In the genomic region with DNA sequence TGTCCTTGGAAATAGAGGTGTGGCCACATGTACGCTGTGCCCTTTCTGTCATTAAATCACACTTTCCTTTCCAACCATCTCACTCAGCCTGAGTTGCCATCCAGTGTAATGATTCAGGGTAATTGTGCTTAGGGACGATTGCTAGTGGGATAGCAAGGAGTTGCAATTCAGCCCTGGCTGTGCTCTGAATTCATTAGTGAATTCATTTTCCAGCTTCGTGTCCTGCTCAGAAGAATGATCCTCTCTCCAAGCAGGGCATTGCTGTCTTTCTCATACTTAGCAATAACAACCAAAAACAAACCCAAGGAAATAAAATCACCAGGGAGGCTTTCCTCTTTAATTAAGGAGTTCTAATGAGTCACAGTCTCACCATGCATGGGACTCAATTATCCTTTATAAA, we compare ENCODE assay signal across 19 cellular contexts.
DNase-seq lines count a peak whose midpoint lies in the region; ATAC-seq and TF ChIP-seq lines count a peak whose summit lies in the region.
"Had no signal": no experiment of that assay in that cellular context is flagged by ENCODE, and none has a peak within 500 bp of the region (broad histone marks: within the 10 kb centered on the region; RNA-seq: fewer than 3 reads in every experiment).

No MANE protein-coding gene starts in this region.

- no peaks in the 10 kb centered on the region for H3K36me3 ChIP-seq in A673 (ENCODE audit: insufficient read depth, low read length, poor library complexity, severe bottlenecking)
- no peaks in the 10 kb centered on the region for H3K36me3 ChIP-seq in neural progenitor cell

- H4K20me1 ChIP-seq in neural progenitor cell (ENCODE audit: low read depth), result no peaks in the 10 kb centered on the region

- BruUV-seq in A673 (replicated peaks; lab: Mats Ljungman, UMichigan), result no TSS peak

- no peak overlapping the region for H3K4me3 Mint-ChIP-seq in neural progenitor cell
- H3K4me3 Mint-ChIP-seq: B cell had no signal

- H3K9ac ChIP-seq in neural progenitor cell, result no peak overlapping the region
- H3K9ac ChIP-seq: SK-N-SH had no signal

- H3K79me2 ChIP-seq in neural progenitor cell (ENCODE audit: low read depth), result no peaks in the 10 kb centered on the region

- H3K4me1 ChIP-seq in A673 (ENCODE audit: insufficient read depth, low read length, poor library complexity, severe bottlenecking), result peaks cover 22% of the 10 kb centered on the region
- peaks cover 18% of the 10 kb centered on the region for H3K4me1 ChIP-seq in neural progenitor cell

- CTCF ChIA-PET in A673 (lab: Charles Lee), result no interaction called here

- H3K27me3 ChIP-seq in A673 (replicated peaks; ENCODE audit: insufficient read depth, low read depth, low read length, poor library complexity) (no peaks in the 10 kb centered on the region), neural progenitor cell (peaks cover 8% of the 10 kb centered on the region)

- no peak for ATAC-seq in GM21515 (IDR thresholded peaks at IDR 0.05; ENCODE audit: unreplicated experiment)

- peaks cover 5% of the 10 kb centered on the region for H3K9me3 Mint-ChIP-seq in neural progenitor cell

- no peak overlapping the region for H2AFZ ChIP-seq in neural progenitor cell (replicated peaks)
- H2AFZ ChIP-seq: PC-9 had no signal

- H3K4me1 Mint-ChIP-seq in neural progenitor cell, result peaks cover 10% of the 10 kb centered on the region
- H3K4me1 Mint-ChIP-seq: B cell had no signal

- H3K27me3 Mint-ChIP-seq in neural progenitor cell (ENCODE audit: insufficient read depth, low read depth), result peaks cover 9% of the 10 kb centered on the region

- no peak overlapping the region for H3K27ac Mint-ChIP-seq in neural progenitor cell
- H3K27ac Mint-ChIP-seq: B cell had no signal

- peaks cover 1% of the 10 kb centered on the region for H3K36me3 Mint-ChIP-seq in neural progenitor cell

- POLR2A ChIA-PET in A673 (lab: Charles Lee; ENCODE audit: low non-redundant PET), result interaction anchor here (0.5 kb wide), 1 partner anchor 288 kb away, joined by 13 read pairs; no protein-coding TSS in a partner anchor

- intact Hi-C loops in A673 (cut with micrococcal nuclease; ENCODE audit: unreplicated experiment), result loop anchor here (2.0 to 10.0 kb wide), 2 partner anchors 66 to 346 kb away; no protein-coding TSS in a partner anchor

- H3K4me2 ChIP-seq in neural progenitor cell, result peak overlapping the region; percentile 7
- H3K4me2 ChIP-seq: PC-9, SK-N-SH had no signal

- H3K9me3 ChIP-seq in A673 (ENCODE audit: low read depth, low read length, poor library complexity, severe bottlenecking) (no peaks in the 10 kb centered on the region), neural progenitor cell (ENCODE audit: low read depth) (no peaks in the 10 kb centered on the region)
- H3K9me3 ChIP-seq: SK-N-SH had no signal

- H3F3A ChIP-seq in neural progenitor cell (ENCODE audit: low read depth), result peaks cover 16% of the 10 kb centered on the region

- H3K4me3 ChIP-seq in A673 (ENCODE audit: low read depth, low read length, poor library complexity, severe bottlenecking), result no peak overlapping the region
- no peak overlapping the region for H3K4me3 ChIP-seq in neural progenitor cell
- H3K4me3 ChIP-seq: PC-9 had no signal

- H3K27ac ChIP-seq in A673 (ENCODE audit: low read depth, low read length, poor library complexity, severe bottlenecking) (peak overlapping the region; percentile 50), neural progenitor cell (no peak overlapping the region)
- H3K27ac ChIP-seq: PC-9 had no signal

- DNase-seq in A673 (ENCODE audit: low spot score) (no peak), M059J (ENCODE audit: low read depth) (peak; percentile 9), dermis blood vessel endothelial cell (peak; percentile 7), neural progenitor cell (ENCODE audit: low spot score) (no peak), SKM-1 treated with dmso at 0.1 percent for 144 hours (lab: John Stamatoyannopoulos, UW; ENCODE audit: unreplicated experiment) (no peak), kidney tubule cell (ENCODE audit: low spot score) (no peak)
- no peak for DNase-seq in effector CD4-positive, alpha-beta T cell
- DNase-seq: DMS53, EL, GF-D8, Karpas-422, NCI-H1417, NCI-H1694 treated with DMSO at 0.1 percent for 48 hours, NCI-H748 treated with DMSO at 0.1 percent for 48 hours, PC-9, SIG-M5, SK-N-SH had no signal

- TF ChIP-seq CTCF in A673 (conservative IDR thresholded peaks at IDR 0.05; ENCODE audit: low read depth, low read length) (no peak), neural progenitor cell (IDR thresholded peaks at IDR 0.05) (no peak)

Comparison
In these comparisons a context has a peak if more than half of its experiments do, and no peak if none do; other contexts are left out.
1. DNase-seq: peak in M059J (single experiment) and dermis blood vessel endothelial cell (single experiment); none in A673 (single experiment), neural progenitor cell (single experiment), SKM-1 treated with dmso at 0.1 percent for 144 hours (single experiment), kidney tubule cell (single experiment) and effector CD4-positive, alpha-beta T cell (single experiment).